Comparison of ENCODE assay signal across 7 cellular contexts in genomic region chr20:47464380-47465101, GRCh38. TPM values are rescaled to one million over a fixed set of nuclear protein-coding genes. Genes with fewer than 3 reads are reported as not detected.
A peak's percentile ranks its signal among the peaks of the same experiment; 100 is the strongest.
DNase-seq lines count a peak whose midpoint lies in the region; ATAC-seq lines count a peak whose summit lies in the region.

No MANE protein-coding gene starts in this region.

- no peaks in the 10 kb centered on the region for H3K27me3 ChIP-seq in skeletal muscle tissue (ENCODE audit: control insufficient read depth in 3 of 3, insufficient read depth in 3 of 3, low read length in 3 of 3)

- no peak for ATAC-seq in GM21737 (IDR thresholded peaks at IDR 0.05; ENCODE audit: unreplicated experiment)

- no peak overlapping the region for H3K27ac Mint-ChIP-seq in T-helper 2 cell treated with Interferon-gamma antibody and Interleukin-4, amounts not matched to agents 5 μg/mL and 100 μg/mL, for 36 hours

- no peaks in the 10 kb centered on the region for H3K36me3 Mint-ChIP-seq in T-helper 2 cell treated with Interferon-gamma antibody and Interleukin-4, amounts not matched to agents 5 μg/mL and 100 μg/mL, for 36 hours (ENCODE audit: low read depth)

- peaks cover 13% of the 10 kb centered on the region for H3K4me1 Mint-ChIP-seq in T-helper 2 cell treated with Interferon-gamma antibody and Interleukin-4, amounts not matched to agents 5 μg/mL and 100 μg/mL, for 36 hours (ENCODE audit: low read depth)

- peak overlapping the region; percentile 15 for H3K27ac ChIP-seq in skeletal muscle tissue (ENCODE audit: low read depth, low read length)

- DNase-seq in HT-29 (ENCODE audit: low spot score) (peak; percentile 99), SHP77 treated with DMSO at 0.1 percent for 48 hours (lab: John Stamatoyannopoulos, UW) (peak; percentile 74), foreskin melanocyte (peak; percentile 79)
- DNase-seq in T-helper 2 cell treated with Interferon-gamma antibody and Interleukin-4, amounts not matched to agents 5 μg/mL and 100 μg/mL, for 36 hours (ENCODE audit: low spot score): no peak
- no peak for DNase-seq in activated naive CD4-positive, alpha-beta T cell treated with anti-CD3 and anti-CD28 coated beads, Interleukin-2, amount 50 U/mL, for 16 hours

- H3K4me1 ChIP-seq in skeletal muscle tissue (ENCODE audit: control insufficient read depth in 3 of 3, insufficient read depth in 3 of 3, low read length in 3 of 3): peaks cover 7 to 13% (median 11%) of the 10 kb centered on the region in 3 donors

- H3K4me3 Mint-ChIP-seq in T-helper 2 cell treated with Interferon-gamma antibody and Interleukin-4, amounts not matched to agents 5 μg/mL and 100 μg/mL, for 36 hours: no peak overlapping the region

- no peaks in the 10 kb centered on the region for H3K36me3 ChIP-seq in skeletal muscle tissue (ENCODE audit: control insufficient read depth in 3 of 3, insufficient read depth in 3 of 3, low read length in 3 of 3)

- H3K9ac ChIP-seq in skeletal muscle tissue (ENCODE audit: low read depth in 1 of 3, low read length in 3 of 3): no peak overlapping the region

- H3K9me3 ChIP-seq in skeletal muscle tissue (ENCODE audit: control insufficient read depth in 3 of 3, low read length in 3 of 3): no peaks in the 10 kb centered on the region

- no peak overlapping the region for H3K4me3 ChIP-seq in skeletal muscle tissue (ENCODE audit: low read length in 3 of 3)

- no peaks in the 10 kb centered on the region for H3K9me3 Mint-ChIP-seq in T-helper 2 cell treated with Interferon-gamma antibody and Interleukin-4, amounts not matched to agents 5 μg/mL and 100 μg/mL, for 36 hours

- no peaks in the 10 kb centered on the region for H3K27me3 Mint-ChIP-seq in T-helper 2 cell treated with Interferon-gamma antibody and Interleukin-4, amounts not matched to agents 5 μg/mL and 100 μg/mL, for 36 hours (ENCODE audit: low read depth)

RNA-seq across cellular contexts. Expression of gene NCOA3, which starts 37.1 kb away (rescaled TPM):
- 14.9 and 16.3 TPM in 2 replicates for total RNA-seq in HT-29 (2014; rRNA removed; shearing (Covaris generic))
- total RNA-seq in skeletal muscle tissue: 25.6 TPM

Comparison
In these comparisons a context has a peak if more than half of its experiments do, and no peak if none do; other contexts are left out.
1. DNase-seq: peak in HT-29 (single experiment), SHP77 treated with DMSO at 0.1 percent for 48 hours (single experiment) and foreskin melanocyte (single experiment); none in T-helper 2 cell treated with Interferon-gamma antibody and Interleukin-4, amounts not matched to agents 5 μg/mL and 100 μg/mL, for 36 hours (single experiment) and activated naive CD4-positive, alpha-beta T cell treated with anti-CD3 and anti-CD28 coated beads, Interleukin-2, amount 50 U/mL, for 16 hours (single experiment).